Comparison of ENCODE assay signal across 21 cellular contexts in the genomic region with DNA sequence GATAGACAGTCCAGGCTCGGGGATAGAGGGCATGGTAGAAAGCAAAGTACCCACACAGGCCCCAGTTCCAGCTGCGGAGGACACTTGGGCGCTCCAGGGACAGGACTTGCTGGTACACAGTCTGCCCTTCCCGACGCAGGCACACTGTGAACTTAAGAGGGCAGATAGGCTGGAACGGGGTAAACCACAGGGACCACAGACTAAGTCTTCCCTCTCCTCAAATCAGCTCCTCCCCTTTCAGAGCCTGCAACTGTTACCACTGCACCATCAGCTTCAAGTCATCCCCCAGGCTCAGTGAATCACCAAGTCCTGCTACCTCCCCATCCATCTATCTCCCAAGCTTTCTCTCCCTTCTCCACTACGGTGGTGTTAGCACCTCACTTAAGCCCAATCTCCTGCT. TPM values are rescaled to one million over a fixed set of nuclear protein-coding genes. Genes with fewer than 3 reads are reported as not detected.
DNase-seq lines count a peak whose midpoint lies in the region; ATAC-seq and TF ChIP-seq lines count a peak whose summit lies in the region.
"Had no signal": no experiment of that assay in that cellular context is flagged by ENCODE, and none has a peak within 500 bp of the region (broad histone marks: within the 10 kb centered on the region; RNA-seq: fewer than 3 reads in every experiment).

No MANE protein-coding gene starts in this region.

- no peak for TF ChIP-seq CTCF in left ventricle myocardium inferior (IDR thresholded peaks at IDR 0.05; ENCODE audit: borderline replicate concordance)
- no peak for TF ChIP-seq CTCF in smooth muscle cell (IDR thresholded peaks at IDR 0.05; ENCODE audit: borderline replicate concordance, insufficient read depth, poor library complexity, severe bottlenecking)

- H3K36me3 ChIP-seq in left ventricle myocardium inferior (peaks cover 89% of the 10 kb centered on the region), smooth muscle cell (ENCODE audit: low read depth) (no peaks in the 10 kb centered on the region)

- H3K4me3 ChIP-seq in left ventricle myocardium inferior (no peak overlapping the region), smooth muscle cell (no peak overlapping the region)
- H3K4me3 ChIP-seq: gastrocnemius medialis, GM12878, right atrium auricular region, SJSA1 had no signal

- no peak overlapping the region for H2AFZ ChIP-seq in smooth muscle cell (ENCODE audit: low read depth)

- peaks cover 8% of the 10 kb centered on the region for H3F3A ChIP-seq in smooth muscle cell (ENCODE audit: low read depth)

- H3K9me3 ChIP-seq in left ventricle myocardium inferior (replicated peaks) (no peaks in the 10 kb centered on the region), T-helper 17 cell (ENCODE audit: control insufficient read depth, low read length, poor library complexity, severe bottlenecking) (no peaks in the 10 kb centered on the region), smooth muscle cell (replicated peaks; ENCODE audit: low read depth) (no peaks in the 10 kb centered on the region)
- H3K9me3 ChIP-seq: gastrocnemius medialis, neutrophil, right atrium auricular region, SJSA1 had no signal

- intact Hi-C loops in left ventricle myocardium superior (cut with micrococcal nuclease), result no loop called here
- intact Hi-C loops in left ventricle myocardium inferior (cut with micrococcal nuclease), result no loop called here

- ATAC-seq in left ventricle myocardium superior (peak; percentile 5), T-helper 17 cell (peak; percentile 78), HG02970 (IDR thresholded peaks at IDR 0.05; ENCODE audit: low FRiP score, unreplicated experiment) (no peak)
- ATAC-seq: gastrocnemius medialis, GM12878, left cardiac atrium had no signal

- H3K4me1 Mint-ChIP-seq in T-helper 17 cell (peaks cover 33% of the 10 kb centered on the region), immature natural killer cell (peaks cover 27 to 40% of the 10 kb centered on the region in 2 donors)

- peaks cover 47% of the 10 kb centered on the region for H4K20me1 ChIP-seq in smooth muscle cell (ENCODE audit: low read depth)

- H3K27me3 Mint-ChIP-seq in T-helper 17 cell (no peaks in the 10 kb centered on the region), immature natural killer cell (ENCODE audit: low read depth in 3 of 3) (peaks cover 0 to 4% (median 0%) of the 10 kb centered on the region in 3 donors)

- H3K4me2 ChIP-seq in smooth muscle cell, result no peak overlapping the region

- peak overlapping the region; percentile 45 for H3K27ac Mint-ChIP-seq in T-helper 17 cell
- peak overlapping the region; percentile 5 to 73 (median 46) for H3K27ac Mint-ChIP-seq in immature natural killer cell

- H3K4me3 Mint-ChIP-seq in T-helper 17 cell (peak overlapping the region; percentile 63), immature natural killer cell (peak overlapping the region in 2 of 5 donors; percentile 10 to 34)

- no peak overlapping the region for H3K9ac ChIP-seq in smooth muscle cell (ENCODE audit: low read depth)

- no peaks in the 10 kb centered on the region for H3K9me3 Mint-ChIP-seq in immature natural killer cell

- 89% methylated on average over 7 of the region's 7 CpGs for WGBS in smooth muscle cell (ENCODE audit: low lambda C conversion rate)

- H3K36me3 Mint-ChIP-seq in T-helper 17 cell (ENCODE audit: low read depth), result peaks cover 8% of the 10 kb centered on the region
- peaks cover 24 to 61% (median 29%) of the 10 kb centered on the region in 3 donors for H3K36me3 Mint-ChIP-seq in immature natural killer cell

- H3K79me2 ChIP-seq in smooth muscle cell (ENCODE audit: low read depth), result peaks cover 43% of the 10 kb centered on the region

- H3K27ac ChIP-seq in left ventricle myocardium inferior (replicated peaks), result no peak overlapping the region
- no peak overlapping the region for H3K27ac ChIP-seq in smooth muscle cell (ENCODE audit: low read depth)
- H3K27ac ChIP-seq: neutrophil, right atrium auricular region, SJSA1 had no signal

- DNase-seq in left ventricle myocardium superior (no peak), left ventricle myocardium inferior (no peak), T-helper 17 cell (no peak), immature natural killer cell (no peak), NCI-H526 (lab: John Stamatoyannopoulos, UW) (no peak), NCI-H1417 (lab: John Stamatoyannopoulos, UW) (no peak), smooth muscle cell (lab: John Stamatoyannopoulos, UW; ENCODE audit: unreplicated experiment) (no peak)
- DNase-seq: activated CD4-positive, alpha-beta T cell treated with anti-CD3 and anti-CD28 coated beads, Interleukin-2, amount 50 U/mL, for 48 hours; activated gamma-delta T cell; dermis blood vessel endothelial cell; gastrocnemius medialis; GDM1; left cardiac atrium; NCI-H1092; NCI-H69 had no signal

- H3K27me3 ChIP-seq in left ventricle myocardium inferior (ENCODE audit: low read depth) (no peaks in the 10 kb centered on the region), smooth muscle cell (ENCODE audit: low read depth) (no peaks in the 10 kb centered on the region)
- H3K27me3 ChIP-seq: gastrocnemius medialis, neutrophil, right atrium auricular region, SJSA1 had no signal

- H3K4me1 ChIP-seq in left ventricle myocardium inferior (peaks cover 49% of the 10 kb centered on the region), smooth muscle cell (ENCODE audit: low read depth) (peaks cover 8% of the 10 kb centered on the region)

RNA-seq across cellular contexts. Expression of gene GBA2, which starts 7.3 kb away (rescaled TPM):
- total RNA-seq in left ventricle myocardium superior (90.2 TPM), left ventricle myocardium inferior (75.0 TPM), T-helper 17 cell (10 to 100 TPM; 28.6 to 28.7 TPM), smooth muscle cell (33.8 and 37.8 TPM in 2 replicates)
- polyA plus RNA-seq in immature natural killer cell (10 to 100 TPM; 20.3 to 43.3 (median 37.4) TPM), smooth muscle cell (35.3 and 52.7 TPM in 2 replicates)

RNA-seq across cellular contexts. Expression of gene RGP1, which starts 7.3 kb away (rescaled TPM):
- total RNA-seq in left ventricle myocardium superior, result 32.4 TPM
- total RNA-seq in left ventricle myocardium inferior, result 30.2 TPM
- 10 to 100 TPM; 25.5 to 26.5 TPM for total RNA-seq in T-helper 17 cell
- 10 to 100 TPM in 1 of 3 donors, 1 to 10 TPM in 2; 5.4 to 10.6 (median 8.2) TPM for polyA plus RNA-seq in immature natural killer cell
- total RNA-seq in smooth muscle cell, result 15.3 and 18.3 TPM in 2 replicates
- polyA plus RNA-seq in smooth muscle cell, result 12.8 and 14.6 TPM in 2 replicates

RNA-seq across cellular contexts. Expression of gene CREB3, which starts 9.3 kb away (rescaled TPM):
- total RNA-seq in left ventricle myocardium superior, result 19.4 TPM
- total RNA-seq in left ventricle myocardium inferior, result 20.6 TPM
- total RNA-seq in T-helper 17 cell, result 10 to 100 TPM; 16.0 to 16.5 TPM
- 10 to 100 TPM; 47.8 to 59.3 (median 50.0) TPM for polyA plus RNA-seq in immature natural killer cell
- total RNA-seq in smooth muscle cell, result 66.9 and 73.5 TPM in 2 replicates
- 81.0 and 99.2 TPM in 2 replicates for polyA plus RNA-seq in smooth muscle cell

RNA-seq across cellular contexts. Expression of gene TLN1, which starts 9.7 kb away (rescaled TPM):
- 243 TPM for total RNA-seq in left ventricle myocardium superior
- total RNA-seq in left ventricle myocardium inferior, result 234 TPM
- total RNA-seq in T-helper 17 cell, result 100 to 1,000 TPM; 259 to 617 TPM
- polyA plus RNA-seq in immature natural killer cell, result 100 to 1,000 TPM in 1 of 3 donors, 10 to 100 TPM in 2; 21.4 to 260 (median 61.5) TPM
- total RNA-seq in smooth muscle cell, result 130 and 150 TPM in 2 replicates
- polyA plus RNA-seq in smooth muscle cell, result 112 and 145 TPM in 2 replicates

RNA-seq across cellular contexts. Expression of gene MSMP, which starts 12.3 kb away (rescaled TPM):
- total RNA-seq in left ventricle myocardium superior (not detected), left ventricle myocardium inferior (not detected), T-helper 17 cell (not detected), smooth muscle cell (not detected in 2 replicates)
- polyA plus RNA-seq in immature natural killer cell (1 to 10 TPM in 1 of 3 donors, not detected in 2; 1.3 TPM), smooth muscle cell (not detected in 2 replicates)
- total RNA-seq: epithelial cell of proximal tubule, gastrocnemius medialis, left cardiac atrium, right atrium auricular region, SJSA1 had no signal
